In the genomic region with DNA sequence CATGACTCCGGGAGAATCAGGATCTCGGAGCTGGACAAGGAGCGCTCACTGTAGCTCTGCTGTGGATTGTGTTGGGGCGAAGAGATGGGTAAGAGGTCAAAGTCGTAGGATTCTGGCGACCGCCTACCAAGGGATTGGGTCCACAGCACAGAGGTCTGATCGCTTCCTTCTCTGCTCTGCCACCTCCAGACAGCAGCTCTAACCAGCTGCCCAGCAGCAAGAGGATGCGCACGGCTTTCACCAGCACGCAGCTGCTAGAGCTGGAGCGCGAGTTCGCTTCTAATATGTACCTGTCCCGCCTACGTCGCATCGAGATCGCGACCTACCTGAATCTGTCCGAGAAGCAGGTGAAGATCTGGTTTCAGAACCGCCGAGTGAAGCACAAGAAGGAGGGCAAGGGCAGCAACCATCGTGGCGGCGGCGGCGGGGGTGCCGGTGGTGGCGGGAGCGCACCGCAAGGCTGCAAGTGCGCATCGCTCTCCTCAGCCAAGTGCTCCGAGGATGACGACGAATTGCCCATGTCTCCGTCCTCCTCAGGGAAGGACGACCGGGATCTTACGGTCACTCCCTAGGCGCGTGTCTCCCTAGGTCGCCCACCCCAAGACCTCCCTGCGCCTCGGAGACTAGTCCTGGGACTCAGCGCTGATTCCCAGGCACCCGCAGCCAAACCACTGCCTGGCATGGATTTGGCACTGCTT, we compare ENCODE assay signal across 21 cellular contexts. TPM values are rescaled to one million over a fixed set of nuclear protein-coding genes. Genes with fewer than 3 reads are reported as not detected.
DNase-seq lines count a peak whose midpoint lies in the region; ATAC-seq and TF ChIP-seq lines count a peak whose summit lies in the region.
"Had no signal": no experiment of that assay in that cellular context is flagged by ENCODE, and none has a peak within 500 bp of the region (broad histone marks: within the 10 kb centered on the region; RNA-seq: fewer than 3 reads in every experiment).

No MANE protein-coding gene starts in this region.

- ATAC-seq in T-helper 17 cell, result no peak
- no peak for ATAC-seq in naive B cell (ENCODE audit: low read depth in 2 of 2)
- ATAC-seq: left lobe of liver, sciatic nerve had no signal

- peak overlapping the region in 1 of 8 donors; percentile 24 for H3K27ac Mint-ChIP-seq in CD8-positive, alpha-beta memory T cell
- H3K27ac Mint-ChIP-seq in T-helper 17 cell (no peak overlapping the region), naive B cell (peak overlapping the region in 2 of 6 donors; percentile 59 to 78)
- H3K27ac Mint-ChIP-seq: H9; stimulated activated naive CD8-positive, alpha-beta T cell treated with anti-CD3 and anti-CD28 coated beads, Interleukin-15, Interleukin-2, amounts not matched to agents 100 ng/mL and 50 ng/mL, for 24 hours had no signal

- peaks cover 0 to 7% (median 0%) of the 10 kb centered on the region in 5 donors for H3K9me3 Mint-ChIP-seq in CD8-positive, alpha-beta memory T cell
- H3K9me3 Mint-ChIP-seq in naive B cell, result peaks cover 3 to 15% (median 5%) of the 10 kb centered on the region in 7 donors
- H3K9me3 Mint-ChIP-seq: central memory CD8-positive, alpha-beta T cell; stimulated activated naive CD8-positive, alpha-beta T cell treated with anti-CD3 and anti-CD28 coated beads, Interleukin-15, Interleukin-2, amounts not matched to agents 100 ng/mL and 50 ng/mL, for 24 hours had no signal

- peaks cover 0 to 1% (median 0%) of the 10 kb centered on the region in 3 donors for H3K36me3 Mint-ChIP-seq in CD8-positive, alpha-beta memory T cell
- peaks cover 14% of the 10 kb centered on the region for H3K36me3 Mint-ChIP-seq in T-helper 17 cell (ENCODE audit: low read depth)
- H3K36me3 Mint-ChIP-seq in naive B cell, result peaks cover 0 to 34% of the 10 kb centered on the region in 2 donors

- H3K4me1 Mint-ChIP-seq in CD8-positive, alpha-beta memory T cell, result peaks cover 36 to 51% (median 40%) of the 10 kb centered on the region in 3 donors
- H3K4me1 Mint-ChIP-seq in T-helper 17 cell, result peaks cover 39% of the 10 kb centered on the region
- H3K4me1 Mint-ChIP-seq in naive B cell, result peaks cover 39 to 49% (median 41%) of the 10 kb centered on the region in 3 donors

- no peak overlapping the region for H3K4me3 ChIP-seq in CD8-positive, alpha-beta memory T cell (ENCODE audit: low read length)
- H3K4me3 ChIP-seq: upper lobe of right lung had no signal

- H3K4me1 ChIP-seq in CD8-positive, alpha-beta memory T cell (ENCODE audit: insufficient read depth, low read length), result peaks cover 23% of the 10 kb centered on the region

- peak overlapping the region in 4 of 7 donors; percentile 15 to 58 (median 37) for H3K4me3 Mint-ChIP-seq in CD8-positive, alpha-beta memory T cell
- peak overlapping the region; percentile 49 for H3K4me3 Mint-ChIP-seq in T-helper 17 cell
- peak overlapping the region in 6 of 8 donors; percentile 34 to 70 (median 62) for H3K4me3 Mint-ChIP-seq in naive B cell
- H3K4me3 Mint-ChIP-seq: activated CD4-positive, alpha-beta T cell treated with anti-CD3 and anti-CD28 coated beads, Interleukin-2, amount 10 ng/mL, durations not matched to agents 24 days and 14 days; stimulated activated naive CD8-positive, alpha-beta T cell treated with anti-CD3 and anti-CD28 coated beads, Interleukin-15, Interleukin-2, amounts not matched to agents 100 ng/mL and 50 ng/mL, for 24 hours had no signal

- no peaks in the 10 kb centered on the region for H3K36me3 ChIP-seq in CD8-positive, alpha-beta memory T cell (ENCODE audit: insufficient read depth, low read length)
- H3K36me3 ChIP-seq: esophagus muscularis mucosa, upper lobe of right lung had no signal

- peaks cover 70 to 87% of the 10 kb centered on the region in 2 donors for H3K27me3 Mint-ChIP-seq in CD8-positive, alpha-beta memory T cell
- H3K27me3 Mint-ChIP-seq in T-helper 17 cell (peaks cover 87% of the 10 kb centered on the region), naive B cell (peaks cover 76 to 92% (median 88%) of the 10 kb centered on the region in 3 donors)

- H3K27me3 ChIP-seq in CD8-positive, alpha-beta memory T cell (ENCODE audit: insufficient read depth, low read length, poor library complexity, severe bottlenecking), result peaks cover 69% of the 10 kb centered on the region

- POLR2A ChIA-PET in CD8-positive, alpha-beta memory T cell (lab: Charles Lee), result no interaction called here

- TF ChIP-seq CTCF in GM20000 (IDR thresholded peaks at IDR 0.05; ENCODE audit: extremely low read depth, missing control alignments), result no peak

- no peak overlapping the region for H3K27ac ChIP-seq in CD8-positive, alpha-beta memory T cell (ENCODE audit: low read depth, low read length)
- H3K27ac ChIP-seq: esophagus muscularis mucosa, upper lobe of right lung had no signal

- CTCF ChIA-PET in CD8-positive, alpha-beta memory T cell (lab: Charles Lee), result no interaction called here

- H3K9me3 ChIP-seq in CD8-positive, alpha-beta memory T cell (ENCODE audit: low read length), result no peaks in the 10 kb centered on the region
- no peaks in the 10 kb centered on the region for H3K9me3 ChIP-seq in T-helper 17 cell (ENCODE audit: control insufficient read depth, low read length, poor library complexity, severe bottlenecking)
- H3K9me3 ChIP-seq: esophagus muscularis mucosa, upper lobe of right lung had no signal

- no peak for DNase-seq in CD8-positive, alpha-beta memory T cell
- DNase-seq in GM20000 (ENCODE audit: low spot score), result peak; percentile 34
- DNase-seq in T-helper 17 cell, result no peak
- DNase-seq in naive B cell, result no peak
- no peak for DNase-seq in superior temporal gyrus (ENCODE audit: extremely low spot score)
- no peak for DNase-seq in NCI-H446 treated with DMSO at 0.1 percent for 48 hours (lab: John Stamatoyannopoulos, UW)
- no peak for DNase-seq in stimulated activated CD4-positive, alpha-beta T cell treated with anti-CD3 and anti-CD28 coated beads, Interleukin-4, amount 100 ng/mL, for 4 hours
- DNase-seq: activated CD4-positive, alpha-beta T cell treated with anti-CD3 and anti-CD28 coated beads, Interleukin-2, amount 10 ng/mL, durations not matched to agents 24 days and 14 days; activated CD8-positive, alpha-beta memory T cell treated with anti-CD3 and anti-CD28 coated beads, Interleukin-2, amount 50 U/mL, for 48 hours; activated gamma-delta T cell treated with Interleukin-2 at 50 U/mL for 16 hours; AML-193; GDM1; H9; NCI-H1436; upper lobe of right lung had no signal

RNA-seq across cellular contexts. Expression of a gene that starts 1.2 kb away (rescaled TPM):
- not detected for total RNA-seq in CD8-positive, alpha-beta memory T cell
- not detected for polyA plus RNA-seq in CD8-positive, alpha-beta memory T cell
- total RNA-seq in T-helper 17 cell, result not detected
- not detected for polyA plus RNA-seq in naive B cell (ENCODE audit: low read depth in 6 of 6)
- total RNA-seq: activated CD4-positive, alpha-beta T cell treated with anti-CD3 and anti-CD28 coated beads, Interleukin-2, amount 10 ng/mL, durations not matched to agents 24 days and 14 days; esophagus muscularis mucosa; H9; left lobe of liver; RPMI7951; sciatic nerve; upper lobe of right lung had no signal
